In genomic region chr6:135325624-135326424, GRCh38 we compare ENCODE assay signal across 1 cellular context.
TF ChIP-seq lines count a peak whose summit lies in the region.

No MANE protein-coding gene starts in this region.

TF ChIP-seq in K562, 482 proteins besides CTCF, POLR2A, EP300 and RAD21 (continued from another document):
- TF ChIP-seq ZNF592 (IDR thresholded peaks at IDR 0.05) (peak; percentile 91), SIRT6 (IDR thresholded peaks at IDR 0.05; ENCODE audit: low read depth, low read length) (no peak), SMARCC2 (IDR thresholded peaks at IDR 0.05; ENCODE audit: low read depth) (peak; percentile 55), MTA2 (IDR thresholded peaks at IDR 0.05; ENCODE audit: low read depth) (peak; percentile 56; the same call in 1 of the 2 replicates), ZNF263 (CRISPR knock-in tag; IDR thresholded peaks at IDR 0.05; ENCODE audit: borderline replicate concordance) (no peak), ZNF184 (CRISPR knock-in tag; IDR thresholded peaks at IDR 0.05) (no peak), NCOR1 (IDR thresholded peaks at IDR 0.05) (peak; percentile 84), NR2C1 (IDR thresholded peaks at IDR 0.05) (no peak), NR2C1 (tag; IDR thresholded peaks at IDR 0.05) (peak; percentile 15; the same call in 1 of the 2 replicates), CREM (IDR thresholded peaks at IDR 0.05; ENCODE audit: low read depth) (0 out of 2 replicates have a peak, but pooled peaks have one; percentile 15), ZEB2 (IDR thresholded peaks at IDR 0.05) (peak; percentile 23; the same call in 1 of the 2 replicates), ZNF507 (tag; conservative IDR thresholded peaks at IDR 0.05) (no peak), MTA1 (IDR thresholded peaks at IDR 0.05; ENCODE audit: borderline replicate concordance) (peak; percentile 47; the same call in 1 of the 2 replicates), ZSCAN32 (CRISPR knock-in tag; IDR thresholded peaks at IDR 0.05) (no peak), ZNF740 (CRISPR knock-in tag; IDR thresholded peaks at IDR 0.05) (no peak), ZNF740 (tag; IDR thresholded peaks at IDR 0.05) (no peak), KHSRP (IDR thresholded peaks at IDR 0.05) (no peak), ARID1B (IDR thresholded peaks at IDR 0.05) (peak; percentile 94), FOSL1 (tag; conservative IDR thresholded peaks at IDR 0.05) (peak; percentile 60; the same call in 1 of the 2 replicates), GABPA (tag; conservative IDR thresholded peaks at IDR 0.05; ENCODE audit: low read depth) (peak; percentile 44; the same call in 1 of the 2 replicates), ELF1 (tag; IDR thresholded peaks at IDR 0.05) (no peak), KDM2B (CRISPR knock-in tag; IDR thresholded peaks at IDR 0.05) (no peak), PKNOX1 (IDR thresholded peaks at IDR 0.05) (peak; percentile 71), PTRF (tag; IDR thresholded peaks at IDR 0.05) (no peak), ZNF175 (CRISPR knock-in tag; IDR thresholded peaks at IDR 0.05; ENCODE audit: low read depth) (peak; percentile 50; the same call in 1 of the 2 replicates), ZNF408 (CRISPR knock-in tag; IDR thresholded peaks at IDR 0.05; ENCODE audit: low read depth) (no peak), TCF7 (IDR thresholded peaks at IDR 0.05; ENCODE audit: borderline replicate concordance) (no peak), HOXB6 (CRISPR knock-in tag; IDR thresholded peaks at IDR 0.05; ENCODE audit: borderline replicate concordance) (no peak), CBX3 (IDR thresholded peaks at IDR 0.05; ENCODE audit: borderline replicate concordance in 1 of 2, low read length in 2 of 2) (peak in 1 of 2 experiments; percentile 70; a peak in 1 of 3 replicates), ZBTB1 (CRISPR knock-in tag; IDR thresholded peaks at IDR 0.05; ENCODE audit: borderline replicate concordance, low read depth) (no peak), ZNF311 (CRISPR knock-in tag; IDR thresholded peaks at IDR 0.05) (no peak), E2F3 (CRISPR knock-in tag; IDR thresholded peaks at IDR 0.05) (no peak), TRIM25 (IDR thresholded peaks at IDR 0.05; ENCODE audit: borderline replicate concordance) (no peak), HDAC2 (IDR thresholded peaks at IDR 0.05) (peak; percentile 86), TAL1 (IDR thresholded peaks at IDR 0.05) (peak; percentile 84), ATF3 (IDR thresholded peaks at IDR 0.05) (peak; percentile 67; the same call in 1 of the 2 replicates), ATF3 (CRISPR knock-in tag; conservative IDR thresholded peaks at IDR 0.05) (no peak), GATA2 (CRISPR knock-in tag; IDR thresholded peaks at IDR 0.05) (0 out of 2 replicates have a peak, but pooled peaks have one; percentile 30)
